20 cellular contexts compared by ENCODE assay signal in the genomic region with DNA sequence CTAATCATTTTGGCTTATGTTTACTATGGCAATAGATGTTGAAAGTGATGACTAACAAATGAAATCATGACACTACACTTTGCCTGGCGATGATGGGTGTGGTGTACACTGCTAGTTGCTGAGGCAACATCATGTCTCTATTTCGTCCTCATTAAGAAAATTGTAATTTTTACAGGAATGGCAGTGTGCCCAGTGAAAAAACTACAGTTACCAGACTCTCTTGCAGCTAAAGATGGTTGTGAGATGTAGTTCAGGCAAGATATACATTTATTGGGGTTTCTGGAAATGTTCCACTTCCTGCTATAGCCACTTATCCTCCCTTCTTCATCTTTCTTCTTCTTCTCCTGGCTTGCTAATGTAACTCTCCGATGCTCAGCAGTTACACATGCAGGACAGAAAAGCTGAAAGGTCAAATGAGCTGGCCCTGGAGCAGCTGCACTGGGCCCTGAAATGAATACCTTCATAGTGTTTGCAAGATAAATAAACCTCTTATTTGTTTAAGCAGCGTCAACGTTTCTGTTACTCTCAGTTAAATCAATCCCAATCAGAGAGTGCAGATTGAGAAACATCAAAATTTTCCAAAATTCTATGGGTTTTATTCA. TPM values are rescaled to one million over a fixed set of nuclear protein-coding genes. Genes with fewer than 3 reads are reported as not detected.
DNase-seq lines count a peak whose midpoint lies in the region; ATAC-seq and TF ChIP-seq lines count a peak whose summit lies in the region.
"Had no signal": no experiment of that assay in that cellular context is flagged by ENCODE, and none has a peak within 500 bp of the region (broad histone marks: within the 10 kb centered on the region; RNA-seq: fewer than 3 reads in every experiment).

No MANE protein-coding gene starts in this region.

- H3K9ac ChIP-seq in mammary epithelial cell (ENCODE audit: insufficient read depth, low read length): peak overlapping the region; percentile 1

- in situ Hi-C loops in mammary epithelial cell (cut with MboI; ENCODE audit: low sequenced_read_pairs in 2 of 2): no loop called here

- TF ChIP-seq CTCF in mammary epithelial cell (conservative IDR thresholded peaks at IDR 0.05 in 1 of 2, IDR thresholded peaks at IDR 0.05 in 1 of 2; ENCODE audit: extremely low read depth in 1 of 2, insufficient read depth in 1 of 2, low read depth in 1 of 2, low read length in 2 of 2) (no peak), ovary (IDR thresholded peaks at IDR 0.05) (no peak)

- CTCF ChIA-PET in mammary epithelial cell (lab: Charles Lee; ENCODE audit: low non-redundant PET): no interaction called here
- CTCF ChIA-PET in activated CD4-positive, alpha-beta T cell treated with anti-CD3 and anti-CD28 coated beads for 36 hours (lab: Charles Lee): interaction anchor here (1.0 kb wide), 1 partner anchor 25 kb away, joined by 3 read pairs; no protein-coding TSS in a partner anchor

- DNase-seq in COLO668 (lab: John Stamatoyannopoulos, UW; ENCODE audit: unreplicated experiment) (peak; percentile 68), NCI-H146 treated with DMSO at 0.1 percent for 48 hours (lab: John Stamatoyannopoulos, UW; ENCODE audit: unreplicated experiment) (peak; percentile 34), mammary epithelial cell (peak; percentile 76), left lobe of liver (ENCODE audit: low spot score) (peak; percentile 74), activated T-cell treated with anti-CD3 and anti-CD28 coated beads for 4 hours (no peak), NCI-H345 (lab: John Stamatoyannopoulos, UW) (no peak), ovary (no peak)
- no peak for DNase-seq in activated CD4-positive, alpha-beta T cell treated with anti-CD3 and anti-CD28 coated beads for 36 hours
- DNase-seq: activated naive CD4-positive, alpha-beta T cell treated with anti-CD3 and anti-CD28 coated beads, Interleukin-2, amount 10 ng/mL, durations not matched to agents 7 days and 5 days; activated T-cell treated with anti-CD3 and anti-CD28 coated beads, Interleukin-2, amount 50 U/mL, for 1 hour; COR-L47; hippocampal formation; NCI-H2029; NCI-H524 treated with DMSO at 0.1 percent for 48 hours; sigmoid colon; uterus had no signal

- BruUV-seq in mammary epithelial cell (replicated peaks; lab: Mats Ljungman, UMichigan): no TSS peak

- H3K4me3 ChIP-seq in mammary epithelial cell (replicated peaks in 1 of 3; ENCODE audit: insufficient read depth in 1 of 3, low read depth in 2 of 3, low read length in 3 of 3) (no peak overlapping the region), ovary (no peak overlapping the region)
- H3K4me3 ChIP-seq: esophagus muscularis mucosa, sigmoid colon, uterus had no signal

- no peak for TF ChIP-seq POLR2A in ovary (IDR thresholded peaks at IDR 0.05)

- TF ChIP-seq EP300 in ovary (IDR thresholded peaks at IDR 0.05): no peak

- H3K79me2 ChIP-seq in mammary epithelial cell (ENCODE audit: insufficient read depth, low read length): no peaks in the 10 kb centered on the region

- POLR2A ChIA-PET in activated CD4-positive, alpha-beta T cell treated with anti-CD3 and anti-CD28 coated beads for 36 hours (lab: Charles Lee): no interaction called here

- no peaks in the 10 kb centered on the region for H3K27me3 ChIP-seq in mammary epithelial cell (ENCODE audit: insufficient read depth, low read length)
- H3K27me3 ChIP-seq in ovary: no peaks in the 10 kb centered on the region
- H3K27me3 ChIP-seq: esophagus muscularis mucosa, sigmoid colon, uterus had no signal

- peaks cover 6% of the 10 kb centered on the region for H3K9me3 ChIP-seq in mammary epithelial cell (replicated peaks; ENCODE audit: insufficient read depth, low read length)
- no peaks in the 10 kb centered on the region for H3K9me3 ChIP-seq in ovary
- H3K9me3 ChIP-seq: uterus had no signal

- no peaks in the 10 kb centered on the region for H3K4me1 Mint-ChIP-seq in activated CD4-positive, alpha-beta T cell treated with anti-CD3 and anti-CD28 coated beads for 36 hours
- H3K4me1 Mint-ChIP-seq: activated naive CD4-positive, alpha-beta T cell treated with anti-CD3 and anti-CD28 coated beads, Interleukin-2, amount 10 ng/mL, durations not matched to agents 7 days and 5 days had no signal

- H3K9me3 Mint-ChIP-seq in activated CD4-positive, alpha-beta T cell treated with anti-CD3 and anti-CD28 coated beads for 36 hours (ENCODE audit: low read depth): peaks cover 5% of the 10 kb centered on the region
- H3K9me3 Mint-ChIP-seq: activated naive CD4-positive, alpha-beta T cell treated with anti-CD3 and anti-CD28 coated beads, Interleukin-2, amount 10 ng/mL, durations not matched to agents 7 days and 5 days had no signal

- H3K4me3 Mint-ChIP-seq in activated CD4-positive, alpha-beta T cell treated with anti-CD3 and anti-CD28 coated beads for 36 hours: no peak overlapping the region
- H3K4me3 Mint-ChIP-seq: activated naive CD4-positive, alpha-beta T cell treated with anti-CD3 and anti-CD28 coated beads, Interleukin-2, amount 10 ng/mL, durations not matched to agents 7 days and 5 days; brain had no signal

- no peak overlapping the region for H3K4me2 ChIP-seq in mammary epithelial cell (ENCODE audit: insufficient read depth, low read depth, low read length)

- H4K20me1 ChIP-seq in mammary epithelial cell (ENCODE audit: insufficient read depth, low read length): no peaks in the 10 kb centered on the region

- H3K27ac ChIP-seq in mammary epithelial cell (ENCODE audit: insufficient read depth, low read depth, low read length) (peak overlapping the region; percentile 99), ovary (no peak overlapping the region)
- H3K27ac ChIP-seq: esophagus muscularis mucosa, uterus had no signal

- ATAC-seq in left lobe of liver: peak; percentile 87
- no peak for ATAC-seq in activated CD4-positive, alpha-beta T cell treated with anti-CD3 and anti-CD28 coated beads for 36 hours
- ATAC-seq: SK-N-SH treated with all-trans-retinoic acid at 6 μM for 48 hours had no signal

- WGBS in mammary epithelial cell (ENCODE audit: low coverage, missing lambda C conversion rate): 72% methylated on average over 5 of the region's 5 CpGs
- 88 to 92% (median 88%) methylated on average over 5 of the region's 5 CpGs for WGBS in ovary, 3 donors

- H3K27ac Mint-ChIP-seq in activated CD4-positive, alpha-beta T cell treated with anti-CD3 and anti-CD28 coated beads for 36 hours: no peak overlapping the region
- H3K27ac Mint-ChIP-seq: activated naive CD4-positive, alpha-beta T cell treated with anti-CD3 and anti-CD28 coated beads, Interleukin-2, amount 10 ng/mL, durations not matched to agents 7 days and 5 days; brain had no signal

- H3K27me3 Mint-ChIP-seq in activated CD4-positive, alpha-beta T cell treated with anti-CD3 and anti-CD28 coated beads for 36 hours: no peaks in the 10 kb centered on the region
- H3K27me3 Mint-ChIP-seq: activated naive CD4-positive, alpha-beta T cell treated with anti-CD3 and anti-CD28 coated beads, Interleukin-2, amount 10 ng/mL, durations not matched to agents 7 days and 5 days; brain had no signal

- dilution Hi-C loops in mammary epithelial cell (cut with HindIII; ENCODE audit: low sequenced_read_pairs): no loop called here

- intact Hi-C loops in mammary epithelial cell (cut with micrococcal nuclease): loop anchor here (1.0 to 5.0 kb wide), 3 partner anchors 23 to 288 kb away; no protein-coding TSS in a partner anchor
- intact Hi-C loops in activated CD4-positive, alpha-beta T cell treated with anti-CD3 and anti-CD28 coated beads for 36 hours (cut with DNase I, micrococcal nuclease): no loop called here
- intact Hi-C loops in ovary (cut with DNase I): no loop called here

- H3K4me1 ChIP-seq in mammary epithelial cell (ENCODE audit: insufficient read depth, low read length) (peaks cover 37% of the 10 kb centered on the region), ovary (ENCODE audit: insufficient read depth) (no peaks in the 10 kb centered on the region)
- H3K4me1 ChIP-seq: uterus had no signal

- H3K36me3 ChIP-seq in mammary epithelial cell (ENCODE audit: insufficient read depth, low read length) (no peaks in the 10 kb centered on the region), ovary (no peaks in the 10 kb centered on the region)
- H3K36me3 ChIP-seq: uterus had no signal

- H3K36me3 Mint-ChIP-seq in activated CD4-positive, alpha-beta T cell treated with anti-CD3 and anti-CD28 coated beads for 36 hours (ENCODE audit: low read depth): no peaks in the 10 kb centered on the region
- H3K36me3 Mint-ChIP-seq: activated naive CD4-positive, alpha-beta T cell treated with anti-CD3 and anti-CD28 coated beads, Interleukin-2, amount 10 ng/mL, durations not matched to agents 7 days and 5 days had no signal

- H2AFZ ChIP-seq in mammary epithelial cell (ENCODE audit: low read depth, low read length): no peak overlapping the region

RNA-seq across cellular contexts. Expression of gene SOCS6, which starts 46.0 kb away (rescaled TPM):
- total RNA-seq in mammary epithelial cell (10 to 100 TPM; 22.7 to 31.5 TPM), left lobe of liver (12.0 TPM), ovary (10 to 100 TPM in 6 of 7 donors, 1 to 10 TPM in 1; 9.8 to 23.8 (median 17.7) TPM)
- polyA plus RNA-seq in mammary epithelial cell (14.0 TPM), ovary (1 to 10 TPM; 8.1 to 8.8 TPM)
- 26.5 TPM for polyA minus RNA-seq in mammary epithelial cell
- 1 to 10 TPM; 1.7 to 2.1 TPM for total RNA-seq in activated CD4-positive, alpha-beta T cell treated with anti-CD3 and anti-CD28 coated beads for 36 hours
- total RNA-seq: OCI-LY7 had no signal

Comparison
In these comparisons a context has a peak if more than half of its experiments do, and no peak if none do; other contexts are left out.
1. DNase-seq: peak in COLO668 (single experiment), NCI-H146 treated with DMSO at 0.1 percent for 48 hours (single experiment), mammary epithelial cell (single experiment) and left lobe of liver (single experiment); none in activated CD4-positive, alpha-beta T cell treated with anti-CD3 and anti-CD28 coated beads for 36 hours (single experiment), activated T-cell treated with anti-CD3 and anti-CD28 coated beads for 4 hours (single experiment), NCI-H345 (single experiment) and ovary (0 of 5).